In genomic region chr1:207025144-207025880, GRCh38 we compare ENCODE assay signal across 1 cellular context.
TF ChIP-seq lines count a peak whose summit lies in the region.

No MANE protein-coding gene starts in this region.

TF ChIP-seq in HepG2, 621 proteins besides CTCF, POLR2A, EP300 and RAD21 (continued from another document and continues in another):
- TF ChIP-seq SOX5 (CRISPR knock-in tag; IDR thresholded peaks at IDR 0.05; ENCODE audit: borderline replicate concordance), result peak; percentile 61; the same call in 1 of the 2 replicates
- no peak for TF ChIP-seq PRDM15 (CRISPR knock-in tag; IDR thresholded peaks at IDR 0.05)
- no peak for TF ChIP-seq ZC3H4 (CRISPR knock-in tag; IDR thresholded peaks at IDR 0.05; ENCODE audit: borderline replicate concordance)
- TF ChIP-seq ATF7 (IDR thresholded peaks at IDR 0.05), result no peak
- TF ChIP-seq ATF7 (CRISPR knock-in tag; IDR thresholded peaks at IDR 0.05), result no peak
- TF ChIP-seq GPN1 (CRISPR knock-in tag; IDR thresholded peaks at IDR 0.05; ENCODE audit: borderline replicate concordance), result no peak
- TF ChIP-seq PLRG1 (conservative IDR thresholded peaks at IDR 0.05), result no peak
- TF ChIP-seq MNT (IDR thresholded peaks at IDR 0.05), result no peak
- no peak for TF ChIP-seq BATF2 (CRISPR knock-in tag; IDR thresholded peaks at IDR 0.05)
- no peak for TF ChIP-seq ZNF569 (CRISPR knock-in tag; IDR thresholded peaks at IDR 0.05; ENCODE audit: borderline replicate concordance)
- no peak for TF ChIP-seq BRF2 (CRISPR knock-in tag; IDR thresholded peaks at IDR 0.05)
- no peak for TF ChIP-seq GTF2F1 (IDR thresholded peaks at IDR 0.05; ENCODE audit: low read length)
- peak; percentile 63; the same call in 1 of the 2 replicates for TF ChIP-seq ZNF503 (CRISPR knock-in tag; IDR thresholded peaks at IDR 0.05)
- no peak for TF ChIP-seq ZNF674 (CRISPR knock-in tag; IDR thresholded peaks at IDR 0.05; ENCODE audit: low read depth)
- no peak for TF ChIP-seq ZNF562 (CRISPR knock-in tag; IDR thresholded peaks at IDR 0.05; ENCODE audit: borderline replicate concordance)
- TF ChIP-seq ZBTB3 (CRISPR knock-in tag; IDR thresholded peaks at IDR 0.05; ENCODE audit: borderline replicate concordance, low read depth), result no peak
- TF ChIP-seq MATR3 (CRISPR knock-in tag; IDR thresholded peaks at IDR 0.05), result no peak
- TF ChIP-seq ZNF235 (CRISPR knock-in tag; IDR thresholded peaks at IDR 0.05; ENCODE audit: borderline replicate concordance), result no peak
- TF ChIP-seq SP4 (CRISPR knock-in tag; IDR thresholded peaks at IDR 0.05), result no peak
- no peak for TF ChIP-seq ZNF451 (CRISPR knock-in tag; IDR thresholded peaks at IDR 0.05)
- no peak for TF ChIP-seq U2AF2 (IDR thresholded peaks at IDR 0.05; ENCODE audit: low read depth, low read length)
- TF ChIP-seq ZNF780A (CRISPR knock-in tag; IDR thresholded peaks at IDR 0.05), result no peak
- no peak for TF ChIP-seq FIP1L1 (IDR thresholded peaks at IDR 0.05; ENCODE audit: borderline replicate concordance, insufficient read depth, low read depth, low read length)
- TF ChIP-seq ZNF776 (CRISPR knock-in tag; IDR thresholded peaks at IDR 0.05), result no peak
- TF ChIP-seq ZNF101 (CRISPR knock-in tag; IDR thresholded peaks at IDR 0.05; ENCODE audit: borderline replicate concordance, low read depth), result no peak
- TF ChIP-seq ZNF317 (CRISPR knock-in tag; IDR thresholded peaks at IDR 0.05), result no peak
- no peak for TF ChIP-seq ZNF414 (CRISPR knock-in tag; IDR thresholded peaks at IDR 0.05)
- TF ChIP-seq HHEX (CRISPR knock-in tag; IDR thresholded peaks at IDR 0.05), result peak; percentile 64
- TF ChIP-seq UBTF (CRISPR knock-in tag; IDR thresholded peaks at IDR 0.05), result no peak
- TF ChIP-seq AHR (CRISPR knock-in tag; IDR thresholded peaks at IDR 0.05), result no peak
- no peak for TF ChIP-seq DZIP1 (CRISPR knock-in tag; IDR thresholded peaks at IDR 0.05)
- peak; percentile 54; the same call in 1 of the 2 replicates for TF ChIP-seq GFI1 (CRISPR knock-in tag; IDR thresholded peaks at IDR 0.05; ENCODE audit: borderline replicate concordance)
- no peak for TF ChIP-seq ZNF616 (CRISPR knock-in tag; IDR thresholded peaks at IDR 0.05; ENCODE audit: low read depth)
- peak; percentile 91 for TF ChIP-seq ZNF281 (CRISPR knock-in tag; IDR thresholded peaks at IDR 0.05; ENCODE audit: borderline replicate concordance)
- TF ChIP-seq SOX6 (IDR thresholded peaks at IDR 0.05), result no peak
- TF ChIP-seq SOX6 (CRISPR knock-in tag; IDR thresholded peaks at IDR 0.05), result peak; percentile 64
- TF ChIP-seq ZNF567 (CRISPR knock-in tag; IDR thresholded peaks at IDR 0.05; ENCODE audit: borderline replicate concordance), result no peak
- TF ChIP-seq ZNF17 (CRISPR knock-in tag; IDR thresholded peaks at IDR 0.05), result no peak
- TF ChIP-seq ZFP82 (CRISPR knock-in tag; IDR thresholded peaks at IDR 0.05; ENCODE audit: borderline replicate concordance), result no peak
- TF ChIP-seq ARID3A (IDR thresholded peaks at IDR 0.05; ENCODE audit: low read depth, low read length), result peak; percentile 64; the same call in 1 of the 2 replicates
- TF ChIP-seq FOXK1 (CRISPR knock-in tag; IDR thresholded peaks at IDR 0.05; ENCODE audit: borderline replicate concordance, low read depth), result no peak
- no peak for TF ChIP-seq CBFB (CRISPR knock-in tag; IDR thresholded peaks at IDR 0.05)
- no peak for TF ChIP-seq ARID2 (CRISPR knock-in tag; IDR thresholded peaks at IDR 0.05; ENCODE audit: borderline replicate concordance)
- TF ChIP-seq TAF1 (CRISPR knock-in tag; IDR thresholded peaks at IDR 0.05), result no peak
- TF ChIP-seq ONECUT2 (CRISPR knock-in tag; IDR thresholded peaks at IDR 0.05), result no peak
- 0 out of 2 replicates have a peak, but pooled peaks have one; percentile 34 for TF ChIP-seq PHF21A (CRISPR knock-in tag; IDR thresholded peaks at IDR 0.05)
